Comparison of ENCODE assay signal across 22 cellular contexts in genomic region chr3:77682162-77682561, GRCh38.
"Had no signal": no experiment of that assay in that cellular context is flagged by ENCODE, and none has a peak within 500 bp of the region (broad histone marks: within the 10 kb centered on the region; RNA-seq: fewer than 3 reads in every experiment).

No MANE protein-coding gene starts in this region.

- H3K4me1 ChIP-seq: SJSA1 had no signal

- H3K27me3 ChIP-seq: SJSA1 had no signal

- H3K4me3 ChIP-seq: coronary artery, SJSA1 had no signal

- H3K9me3 ChIP-seq: SJSA1 had no signal

- H3K36me3 ChIP-seq: SJSA1 had no signal

- DNase-seq: activated B cell treated with CpG ODN at 0.5 μM for 24 hours; activated CD4-positive, alpha-beta T cell treated with anti-CD3 and anti-CD28 coated beads for 1 hour; activated CD4-positive, alpha-beta T cell treated with anti-CD3 and anti-CD28 coated beads, Interleukin-2, amount 10 ng/mL, durations not matched to agents 24 days and 14 days; activated CD4-positive, alpha-beta T cell treated with anti-CD3 and anti-CD28 coated beads, Interleukin-2, amount 50 U/mL, for 48 hours; activated CD8-positive, alpha-beta memory T cell treated with anti-CD3 and anti-CD28 coated beads, Interleukin-2, amount 10 ng/mL, durations not matched to agents 7 days and 5 days; activated effector memory CD4-positive, alpha-beta T cell treated with Interleukin-2 at 50 U/mL for 16 hours; activated naive CD4-positive, alpha-beta T cell; activated T-cell treated with anti-CD3 and anti-CD28 coated beads, Interleukin-2, amount 50 U/mL, for 24 hours; aorta; central memory CD4-positive, alpha-beta T cell; NCI-H1417; NCI-H1930; NCI-H510A treated with DMSO at 0.1 percent for 48 hours; NCI-H774; NK-92 treated with Interleukin-12 subunit alpha and Interleukin-12 subunit beta, amount 100 ng/mL, for 24 hours; OCI-M1; RPMI8226 had no signal

- H3K27ac ChIP-seq: coronary artery, SJSA1 had no signal

- ATAC-seq: activated CD8-positive, alpha-beta memory T cell treated with anti-CD3 and anti-CD28 coated beads, Interleukin-2, amount 10 ng/mL, durations not matched to agents 7 days and 5 days; Panc1; Right ventricle myocardium inferior; SK-N-SH treated with all-trans-retinoic acid at 6 μM for 48 hours had no signal
